9 cellular contexts compared by ENCODE assay signal in genomic region chr3:80451393-80451792, GRCh38.
"Had no signal": no experiment of that assay in that cellular context is flagged by ENCODE, and none has a peak within 500 bp of the region (broad histone marks: within the 10 kb centered on the region; RNA-seq: fewer than 3 reads in every experiment).

No MANE protein-coding gene starts in this region.

- FAIRE-seq: HTR-8/SVneo, K562 had no signal

- H3K4me3 ChIP-seq: GM23248, HAP-1, K562 had no signal

- H3K9me3 Mint-ChIP-seq: HFFc6 had no signal

- H3K36me3 ChIP-seq: HAP-1 had no signal

- H2AFZ ChIP-seq: GM23248 had no signal

- H3K27ac ChIP-seq: GM23248 had no signal

- H3K27ac Mint-ChIP-seq: HFFc6 had no signal

- DNase-seq: GM23248, H7, HFFc6, IMR-90, KG1 had no signal

- ATAC-seq: HCT116, K562 had no signal

- H3K4me3 Mint-ChIP-seq: HFFc6 had no signal

- H3K9me3 ChIP-seq: HAP-1 had no signal
